ENCODE assay signal across 2 cellular contexts in genomic region chr13:52809310-52809769, GRCh38.
A peak's percentile ranks its signal among the peaks of the same experiment; 100 is the strongest.
TF ChIP-seq lines count a peak whose summit lies in the region.

No MANE protein-coding gene starts in this region.

TF ChIP-seq in HCT116, 20 proteins besides CTCF, POLR2A, EP300 and RAD21 (continued from another document):
- TF ChIP-seq YY1 (IDR thresholded peaks at IDR 0.05; ENCODE audit: extremely low read depth, insufficient replicate concordance, low read depth, low read length) (no peak), ATF3 (IDR thresholded peaks at IDR 0.05) (no peak), REST (IDR thresholded peaks at IDR 0.05; ENCODE audit: low read depth) (no peak), EZH2 (IDR thresholded peaks at IDR 0.05) (no peak), CEBPB (IDR thresholded peaks at IDR 0.05; ENCODE audit: low read depth) (peak; percentile 41; the same call in 1 of the 2 replicates)

TF ChIP-seq in GM12878, 131 proteins besides CTCF, POLR2A, EP300 and RAD21 (continued from another document and continues in another):
- TF ChIP-seq JUND (IDR thresholded peaks at IDR 0.05; ENCODE audit: low read depth, low read length): no peak
- no peak for TF ChIP-seq TCF12 (IDR thresholded peaks at IDR 0.05; ENCODE audit: low read depth, low read length)
- peak; percentile 54; the same call in 1 of the 2 replicates for TF ChIP-seq SMARCA5 (IDR thresholded peaks at IDR 0.05)
- TF ChIP-seq PML (IDR thresholded peaks at IDR 0.05; ENCODE audit: low read length): no peak
- peak; percentile 32; the same call in 1 of the 2 replicates for TF ChIP-seq DPF2 (IDR thresholded peaks at IDR 0.05)
- TF ChIP-seq IKZF1 (conservative IDR thresholded peaks at IDR 0.05): peak; percentile 55
- no peak; the same call in 1 of the 2 replicates for TF ChIP-seq GATAD2B (conservative IDR thresholded peaks at IDR 0.05; ENCODE audit: low read depth)
- TF ChIP-seq NR2C1 (IDR thresholded peaks at IDR 0.05): peak; percentile 48
- no peak for TF ChIP-seq YBX1 (IDR thresholded peaks at IDR 0.05)
- peak; percentile 48; the same call in 1 of the 2 replicates for TF ChIP-seq MTA2 (IDR thresholded peaks at IDR 0.05; ENCODE audit: low read depth)
- no peak for TF ChIP-seq ZBTB11 (CRISPR knock-in tag; IDR thresholded peaks at IDR 0.05)
- no peak for TF ChIP-seq FOXK2 (IDR thresholded peaks at IDR 0.05)
- peak; percentile 60 to 68; a peak in 3 of 4 replicates for TF ChIP-seq IKZF2 (IDR thresholded peaks at IDR 0.05)
- no peak for TF ChIP-seq SP1 (IDR thresholded peaks at IDR 0.05; ENCODE audit: low read depth, low read length)
- TF ChIP-seq HDGF (IDR thresholded peaks at IDR 0.05): no peak
- no peak for TF ChIP-seq ZNF274 (IDR thresholded peaks at IDR 0.05; ENCODE audit: insufficient read depth, insufficient read length)
- no peak for TF ChIP-seq SUPT20H (IDR thresholded peaks at IDR 0.05; ENCODE audit: borderline replicate concordance, control insufficient read depth, low read depth, low read length)
- TF ChIP-seq CHD1 (IDR thresholded peaks at IDR 0.05; ENCODE audit: low read depth, low read length): no peak
- peak; percentile 51 for TF ChIP-seq MEF2B (IDR thresholded peaks at IDR 0.05; ENCODE audit: partially characterized antibody, poor library complexity, severe bottlenecking)
- TF ChIP-seq CBX3 (IDR thresholded peaks at IDR 0.05; ENCODE audit: borderline replicate concordance, low read depth): no peak
- no peak for TF ChIP-seq CEBPZ (IDR thresholded peaks at IDR 0.05; ENCODE audit: low read depth, low read length)
- peak; percentile 30 for TF ChIP-seq SMAD1 (IDR thresholded peaks at IDR 0.05; ENCODE audit: low read depth, partially characterized antibody)
- TF ChIP-seq E4F1 (IDR thresholded peaks at IDR 0.05; ENCODE audit: borderline replicate concordance, partially characterized antibody): no peak
- TF ChIP-seq ZBTB4 (CRISPR knock-in tag; IDR thresholded peaks at IDR 0.05): no peak
- TF ChIP-seq IRF4 (IDR thresholded peaks at IDR 0.05; ENCODE audit: low read depth, low read length): no peak
- 0 out of 2 replicates have a peak, but pooled peaks have one; percentile 12 for TF ChIP-seq FOXM1 (IDR thresholded peaks at IDR 0.05; ENCODE audit: low read depth, low read length)
- no peak for TF ChIP-seq EZH2 (IDR thresholded peaks at IDR 0.05; ENCODE audit: borderline replicate concordance, control insufficient read depth, low read depth, low read length)
- no peak for TF ChIP-seq CBFB (IDR thresholded peaks at IDR 0.05; ENCODE audit: low read depth)
- no peak for TF ChIP-seq ATF3 (IDR thresholded peaks at IDR 0.05; ENCODE audit: borderline replicate concordance, extremely low read depth, low read depth, low read length)
- TF ChIP-seq SMC3 (IDR thresholded peaks at IDR 0.05; ENCODE audit: borderline replicate concordance, low read length): peak; percentile 91
- TF ChIP-seq ZNF207 (IDR thresholded peaks at IDR 0.05; ENCODE audit: borderline replicate concordance): no peak
- TF ChIP-seq KDM1A (IDR thresholded peaks at IDR 0.05; ENCODE audit: borderline replicate concordance): no peak
- TF ChIP-seq RELB (IDR thresholded peaks at IDR 0.05; ENCODE audit: low read depth): peak; percentile 45; the same call in 1 of the 2 replicates
- peak; percentile 68; the same call in 1 of the 2 replicates for TF ChIP-seq ZNF592 (IDR thresholded peaks at IDR 0.05)
